17 cellular contexts compared by ENCODE assay signal in genomic region chr5:97658116-97658900, GRCh38.
DNase-seq lines count a peak whose midpoint lies in the region; ATAC-seq, FAIRE-seq and TF ChIP-seq lines count a peak whose summit lies in the region.
"Had no signal": no experiment of that assay in that cellular context is flagged by ENCODE, and none has a peak within 500 bp of the region (broad histone marks: within the 10 kb centered on the region; RNA-seq: fewer than 3 reads in every experiment).

No MANE protein-coding gene starts in this region.

- H3K9me3 ChIP-seq in GM23248 (ENCODE audit: low read depth) = no peaks in the 10 kb centered on the region
- H3K9me3 ChIP-seq: Caco-2 had no signal

- H3K79me2 ChIP-seq in GM23248 (ENCODE audit: insufficient read depth) = no peaks in the 10 kb centered on the region

- 75 to 84% methylated on average over 4 of the region's 4 CpGs for WGBS in GM23248 (ENCODE audit: low coverage in 1 of 2, low lambda C conversion rate in 2 of 2, missing lambda C conversion rate in 2 of 2), 2 experiments

- H3K4me1 ChIP-seq in GM23248 (ENCODE audit: insufficient read depth) = no peaks in the 10 kb centered on the region
- H3K4me1 ChIP-seq: Caco-2 had no signal

- H3K9ac ChIP-seq in GM23248 = no peak overlapping the region

- H3K36me3 ChIP-seq in bronchial epithelial cell (ENCODE audit: control insufficient read depth, insufficient read depth, low read length) (no peaks in the 10 kb centered on the region), GM23248 (ENCODE audit: low read depth) (no peaks in the 10 kb centered on the region)

- no peaks in the 10 kb centered on the region for H4K20me1 ChIP-seq in GM23248 (ENCODE audit: insufficient read depth)

- DNase-seq in A172 (ENCODE audit: low spot score) (peak; percentile 9), NCI-H226 (peak; percentile 4), bronchial epithelial cell (ENCODE audit: low read depth) (peak; percentile 28), left lobe of liver (ENCODE audit: low spot score) (peak; percentile 52), NCI-H2029 (lab: John Stamatoyannopoulos, UW) (no peak), SK-N-DZ (ENCODE audit: low spot score) (no peak), GM23248 (no peak)
- DNase-seq: Caco-2, DMS79, GOT3, KBM-7, NCI-H1092, SIG-M5, SW 1271 had no signal

- peaks cover 3% of the 10 kb centered on the region; the same call in 1 of the 2 replicates for H3K9me2 ChIP-seq in GM23248 (ENCODE audit: insufficient read depth)

- H2AFZ ChIP-seq in GM23248 = no peak overlapping the region

- H3F3A ChIP-seq in GM23248 (ENCODE audit: insufficient read depth) = no peaks in the 10 kb centered on the region

- in situ Hi-C loops in GM23248 (cut with MboI) = no loop called here

- no peak overlapping the region for H3K4me3 ChIP-seq in bronchial epithelial cell (ENCODE audit: low read depth, low read length)
- H3K4me3 ChIP-seq in GM23248 = no peak overlapping the region

- no peak for TF ChIP-seq CTCF in bronchial epithelial cell (IDR thresholded peaks at IDR 0.05; ENCODE audit: insufficient read depth, low read length, severe bottlenecking)

- FAIRE-seq in bronchial epithelial cell (lab: Jason Lieb, UNC) = no peak
- FAIRE-seq: A204.1, G401.6 had no signal

- H3K27ac ChIP-seq in GM23248 = no peak overlapping the region

- H3K27me3 ChIP-seq in bronchial epithelial cell (ENCODE audit: control insufficient read depth, insufficient read depth, low read length) = no peaks in the 10 kb centered on the region
- no peaks in the 10 kb centered on the region for H3K27me3 ChIP-seq in GM23248 (replicated peaks; ENCODE audit: insufficient read depth)

- H3K4me2 ChIP-seq in GM23248 (ENCODE audit: unreplicated experiment) = no peak overlapping the region

- peak; percentile 96 for ATAC-seq in left lobe of liver
- ATAC-seq in GM21786 (IDR thresholded peaks at IDR 0.05; ENCODE audit: unreplicated experiment) = no peak

Comparison
In these comparisons a context has a peak if more than half of its experiments do, and no peak if none do; other contexts are left out.
1. DNase-seq: peak in A172 (single experiment), NCI-H226 (single experiment), bronchial epithelial cell (single experiment) and left lobe of liver (single experiment); none in NCI-H2029 (single experiment), SK-N-DZ (single experiment) and GM23248 (single experiment).